2 cellular contexts compared by ENCODE assay signal in the genomic region with DNA sequence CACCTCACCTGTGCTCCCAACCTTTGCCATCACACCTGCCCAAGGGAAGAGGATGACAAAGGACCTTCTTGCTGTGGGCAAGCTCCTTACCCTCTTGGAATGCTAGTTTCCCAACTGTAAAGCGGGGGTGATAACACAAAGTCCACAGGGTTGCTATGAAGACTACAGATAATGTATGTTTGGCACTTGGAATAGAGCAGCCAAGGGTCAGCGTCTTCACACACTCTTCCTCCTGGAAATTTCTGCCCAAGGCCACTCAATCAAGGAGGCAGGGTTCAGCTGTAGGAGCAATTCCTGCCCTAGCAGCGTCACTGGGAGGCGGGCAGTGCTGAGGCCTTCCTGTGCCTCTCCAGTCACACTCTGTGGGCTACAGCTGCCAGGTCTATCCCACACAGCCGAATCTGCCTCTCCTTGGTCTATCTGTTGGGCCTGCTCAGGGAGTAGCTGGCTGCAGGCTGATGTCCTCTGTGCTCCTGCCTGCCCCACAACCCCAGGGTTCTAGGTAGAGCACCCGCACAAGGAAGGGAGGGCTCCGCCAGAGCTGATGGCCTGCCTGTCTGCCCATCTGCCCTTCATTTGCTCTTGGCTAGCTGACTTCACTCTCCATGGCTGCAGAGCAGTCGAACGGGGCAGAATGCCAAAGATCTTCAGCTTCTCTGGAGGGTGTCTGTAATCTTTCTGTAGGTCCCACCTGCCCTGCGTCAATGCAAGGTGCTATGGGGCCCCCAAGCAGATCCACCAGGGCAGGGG.
TF ChIP-seq lines count a peak whose summit lies in the region.

No MANE protein-coding gene starts in this region.

TF ChIP-seq in H1, 55 proteins besides CTCF, POLR2A, EP300 and RAD21:
- TF ChIP-seq MAFK (IDR thresholded peaks at IDR 0.05; ENCODE audit: low read depth, low read length) (no peak), RXRA (IDR thresholded peaks at IDR 0.05; ENCODE audit: insufficient read depth, low read depth, low read length) (no peak), CREB1 (IDR thresholded peaks at IDR 0.05) (no peak), PHF8 (conservative IDR thresholded peaks at IDR 0.05; ENCODE audit: low read depth, low read length) (no peak), TEAD4 (IDR thresholded peaks at IDR 0.05; ENCODE audit: low read depth, low read length) (no peak), SAP30 (IDR thresholded peaks at IDR 0.05; ENCODE audit: insufficient read depth, insufficient replicate concordance, low read length) (no peak), POLR2AphosphoS5 (IDR thresholded peaks at IDR 0.05; ENCODE audit: low read depth, low read length) (no peak), CEBPB (IDR thresholded peaks at IDR 0.05; ENCODE audit: low read depth, low read length) (no peak), HDAC2 (IDR thresholded peaks at IDR 0.05; ENCODE audit: borderline replicate concordance in 1 of 2, low read depth in 2 of 2, low read length in 2 of 2) (no peak), CBX8 (IDR thresholded peaks at IDR 0.05; ENCODE audit: borderline replicate concordance, low read depth, low read length) (no peak), SP4 (IDR thresholded peaks at IDR 0.05; ENCODE audit: low read length) (no peak), JUND (IDR thresholded peaks at IDR 0.05; ENCODE audit: low read length) (no peak), KDM4A (IDR thresholded peaks at IDR 0.05; ENCODE audit: low read depth, low read length, severe bottlenecking) (no peak)
- TF ChIP-seq, protein P1, sequence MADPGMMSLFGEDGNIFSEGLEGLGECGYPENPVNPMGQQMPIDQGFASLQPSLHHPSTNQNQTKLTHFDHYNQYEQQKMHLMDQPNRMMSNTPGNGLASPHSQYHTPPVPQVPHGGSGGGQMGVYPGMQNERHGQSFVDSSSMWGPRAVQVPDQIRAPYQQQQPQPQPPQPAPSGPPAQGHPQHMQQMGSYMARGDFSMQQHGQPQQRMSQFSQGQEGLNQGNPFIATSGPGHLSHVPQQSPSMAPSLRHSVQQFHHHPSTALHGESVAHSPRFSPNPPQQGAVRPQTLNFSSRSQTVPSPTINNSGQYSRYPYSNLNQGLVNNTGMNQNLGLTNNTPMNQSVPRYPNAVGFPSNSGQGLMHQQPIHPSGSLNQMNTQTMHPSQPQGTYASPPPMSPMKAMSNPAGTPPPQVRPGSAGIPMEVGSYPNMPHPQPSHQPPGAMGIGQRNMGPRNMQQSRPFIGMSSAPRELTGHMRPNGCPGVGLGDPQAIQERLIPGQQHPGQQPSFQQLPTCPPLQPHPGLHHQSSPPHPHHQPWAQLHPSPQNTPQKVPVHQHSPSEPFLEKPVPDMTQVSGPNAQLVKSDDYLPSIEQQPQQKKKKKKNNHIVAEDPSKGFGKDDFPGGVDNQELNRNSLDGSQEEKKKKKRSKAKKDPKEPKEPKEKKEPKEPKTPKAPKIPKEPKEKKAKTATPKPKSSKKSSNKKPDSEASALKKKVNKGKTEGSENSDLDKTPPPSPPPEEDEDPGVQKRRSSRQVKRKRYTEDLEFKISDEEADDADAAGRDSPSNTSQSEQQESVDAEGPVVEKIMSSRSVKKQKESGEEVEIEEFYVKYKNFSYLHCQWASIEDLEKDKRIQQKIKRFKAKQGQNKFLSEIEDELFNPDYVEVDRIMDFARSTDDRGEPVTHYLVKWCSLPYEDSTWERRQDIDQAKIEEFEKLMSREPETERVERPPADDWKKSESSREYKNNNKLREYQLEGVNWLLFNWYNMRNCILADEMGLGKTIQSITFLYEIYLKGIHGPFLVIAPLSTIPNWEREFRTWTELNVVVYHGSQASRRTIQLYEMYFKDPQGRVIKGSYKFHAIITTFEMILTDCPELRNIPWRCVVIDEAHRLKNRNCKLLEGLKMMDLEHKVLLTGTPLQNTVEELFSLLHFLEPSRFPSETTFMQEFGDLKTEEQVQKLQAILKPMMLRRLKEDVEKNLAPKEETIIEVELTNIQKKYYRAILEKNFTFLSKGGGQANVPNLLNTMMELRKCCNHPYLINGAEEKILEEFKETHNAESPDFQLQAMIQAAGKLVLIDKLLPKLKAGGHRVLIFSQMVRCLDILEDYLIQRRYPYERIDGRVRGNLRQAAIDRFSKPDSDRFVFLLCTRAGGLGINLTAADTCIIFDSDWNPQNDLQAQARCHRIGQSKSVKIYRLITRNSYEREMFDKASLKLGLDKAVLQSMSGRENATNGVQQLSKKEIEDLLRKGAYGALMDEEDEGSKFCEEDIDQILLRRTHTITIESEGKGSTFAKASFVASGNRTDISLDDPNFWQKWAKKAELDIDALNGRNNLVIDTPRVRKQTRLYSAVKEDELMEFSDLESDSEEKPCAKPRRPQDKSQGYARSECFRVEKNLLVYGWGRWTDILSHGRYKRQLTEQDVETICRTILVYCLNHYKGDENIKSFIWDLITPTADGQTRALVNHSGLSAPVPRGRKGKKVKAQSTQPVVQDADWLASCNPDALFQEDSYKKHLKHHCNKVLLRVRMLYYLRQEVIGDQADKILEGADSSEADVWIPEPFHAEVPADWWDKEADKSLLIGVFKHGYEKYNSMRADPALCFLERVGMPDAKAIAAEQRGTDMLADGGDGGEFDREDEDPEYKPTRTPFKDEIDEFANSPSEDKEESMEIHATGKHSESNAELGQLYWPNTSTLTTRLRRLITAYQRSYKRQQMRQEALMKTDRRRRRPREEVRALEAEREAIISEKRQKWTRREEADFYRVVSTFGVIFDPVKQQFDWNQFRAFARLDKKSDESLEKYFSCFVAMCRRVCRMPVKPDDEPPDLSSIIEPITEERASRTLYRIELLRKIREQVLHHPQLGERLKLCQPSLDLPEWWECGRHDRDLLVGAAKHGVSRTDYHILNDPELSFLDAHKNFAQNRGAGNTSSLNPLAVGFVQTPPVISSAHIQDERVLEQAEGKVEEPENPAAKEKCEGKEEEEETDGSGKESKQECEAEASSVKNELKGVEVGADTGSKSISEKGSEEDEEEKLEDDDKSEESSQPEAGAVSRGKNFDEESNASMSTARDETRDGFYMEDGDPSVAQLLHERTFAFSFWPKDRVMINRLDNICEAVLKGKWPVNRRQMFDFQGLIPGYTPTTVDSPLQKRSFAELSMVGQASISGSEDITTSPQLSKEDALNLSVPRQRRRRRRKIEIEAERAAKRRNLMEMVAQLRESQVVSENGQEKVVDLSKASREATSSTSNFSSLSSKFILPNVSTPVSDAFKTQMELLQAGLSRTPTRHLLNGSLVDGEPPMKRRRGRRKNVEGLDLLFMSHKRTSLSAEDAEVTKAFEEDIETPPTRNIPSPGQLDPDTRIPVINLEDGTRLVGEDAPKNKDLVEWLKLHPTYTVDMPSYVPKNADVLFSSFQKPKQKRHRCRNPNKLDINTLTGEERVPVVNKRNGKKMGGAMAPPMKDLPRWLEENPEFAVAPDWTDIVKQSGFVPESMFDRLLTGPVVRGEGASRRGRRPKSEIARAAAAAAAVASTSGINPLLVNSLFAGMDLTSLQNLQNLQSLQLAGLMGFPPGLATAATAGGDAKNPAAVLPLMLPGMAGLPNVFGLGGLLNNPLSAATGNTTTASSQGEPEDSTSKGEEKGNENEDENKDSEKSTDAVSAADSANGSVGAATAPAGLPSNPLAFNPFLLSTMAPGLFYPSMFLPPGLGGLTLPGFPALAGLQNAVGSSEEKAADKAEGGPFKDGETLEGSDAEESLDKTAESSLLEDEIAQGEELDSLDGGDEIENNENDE (IDR thresholded peaks at IDR 0.05; ENCODE audit: insufficient replicate concordance, low read length), result no peak
TF ChIP-seq in H1: peak in this region for 0.

TF ChIP-seq in neural cell, 6 proteins besides CTCF, POLR2A, EP300 and RAD21:
- TF ChIP-seq, protein P2, sequence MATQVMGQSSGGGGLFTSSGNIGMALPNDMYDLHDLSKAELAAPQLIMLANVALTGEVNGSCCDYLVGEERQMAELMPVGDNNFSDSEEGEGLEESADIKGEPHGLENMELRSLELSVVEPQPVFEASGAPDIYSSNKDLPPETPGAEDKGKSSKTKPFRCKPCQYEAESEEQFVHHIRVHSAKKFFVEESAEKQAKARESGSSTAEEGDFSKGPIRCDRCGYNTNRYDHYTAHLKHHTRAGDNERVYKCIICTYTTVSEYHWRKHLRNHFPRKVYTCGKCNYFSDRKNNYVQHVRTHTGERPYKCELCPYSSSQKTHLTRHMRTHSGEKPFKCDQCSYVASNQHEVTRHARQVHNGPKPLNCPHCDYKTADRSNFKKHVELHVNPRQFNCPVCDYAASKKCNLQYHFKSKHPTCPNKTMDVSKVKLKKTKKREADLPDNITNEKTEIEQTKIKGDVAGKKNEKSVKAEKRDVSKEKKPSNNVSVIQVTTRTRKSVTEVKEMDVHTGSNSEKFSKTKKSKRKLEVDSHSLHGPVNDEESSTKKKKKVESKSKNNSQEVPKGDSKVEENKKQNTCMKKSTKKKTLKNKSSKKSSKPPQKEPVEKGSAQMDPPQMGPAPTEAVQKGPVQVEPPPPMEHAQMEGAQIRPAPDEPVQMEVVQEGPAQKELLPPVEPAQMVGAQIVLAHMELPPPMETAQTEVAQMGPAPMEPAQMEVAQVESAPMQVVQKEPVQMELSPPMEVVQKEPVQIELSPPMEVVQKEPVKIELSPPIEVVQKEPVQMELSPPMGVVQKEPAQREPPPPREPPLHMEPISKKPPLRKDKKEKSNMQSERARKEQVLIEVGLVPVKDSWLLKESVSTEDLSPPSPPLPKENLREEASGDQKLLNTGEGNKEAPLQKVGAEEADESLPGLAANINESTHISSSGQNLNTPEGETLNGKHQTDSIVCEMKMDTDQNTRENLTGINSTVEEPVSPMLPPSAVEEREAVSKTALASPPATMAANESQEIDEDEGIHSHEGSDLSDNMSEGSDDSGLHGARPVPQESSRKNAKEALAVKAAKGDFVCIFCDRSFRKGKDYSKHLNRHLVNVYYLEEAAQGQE (IDR thresholded peaks at IDR 0.05; ENCODE audit: borderline replicate concordance), result no peak
- TF ChIP-seq MXI1 (conservative IDR thresholded peaks at IDR 0.05; ENCODE audit: poor library complexity, severe bottlenecking) (no peak), SMC3 (conservative IDR thresholded peaks at IDR 0.05; ENCODE audit: poor library complexity) (no peak), POLR2AphosphoS5 (IDR thresholded peaks at IDR 0.05) (no peak), TAF1 (IDR thresholded peaks at IDR 0.05; ENCODE audit: low read depth) (no peak), EZH2 (IDR thresholded peaks at IDR 0.05; ENCODE audit: borderline replicate concordance, insufficient read depth, low read length, poor library complexity, severe bottlenecking) (no peak)
TF ChIP-seq in neural cell: peak in this region for 0.
